In the genomic region with DNA sequence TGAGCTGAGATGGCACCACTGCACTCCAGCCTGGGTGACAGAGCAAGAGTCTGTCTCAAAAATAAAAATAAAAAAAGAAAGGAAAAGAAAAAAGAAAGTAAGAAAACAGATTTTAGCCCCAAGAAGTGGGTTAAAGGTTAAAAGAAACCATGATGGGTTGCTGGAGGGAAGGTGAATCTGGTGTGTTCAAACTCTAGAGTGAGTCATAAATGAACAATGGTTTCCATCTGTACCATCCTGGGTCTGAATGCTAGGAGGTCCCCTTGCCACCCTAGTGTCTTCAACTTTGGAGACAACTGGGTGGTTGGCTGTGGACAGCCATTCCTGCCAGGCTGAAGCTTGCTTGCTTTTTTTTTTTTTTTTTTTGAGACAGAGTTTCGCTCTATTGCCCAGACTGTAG, we compare ENCODE assay signal across 14 cellular contexts. TPM values are rescaled to one million over a fixed set of nuclear protein-coding genes. Genes with fewer than 3 reads are reported as not detected.
A peak's percentile ranks its signal among the peaks of the same experiment; 100 is the strongest.
DNase-seq lines count a peak whose midpoint lies in the region; ATAC-seq and TF ChIP-seq lines count a peak whose summit lies in the region.
"Had no signal": no experiment of that assay in that cellular context is flagged by ENCODE, and none has a peak within 500 bp of the region (broad histone marks: within the 10 kb centered on the region; RNA-seq: fewer than 3 reads in every experiment).

No MANE protein-coding gene starts in this region.

- H3K4me1 ChIP-seq in cardiac muscle cell (ENCODE audit: low read depth) (peaks cover 13% of the 10 kb centered on the region), heart left ventricle (peaks cover 3 to 22% (median 17%) of the 10 kb centered on the region in 12 donors)

- intact Hi-C loops in cardiac septum (cut with DNase I), result loop anchor here (5.0 to 10.0 kb wide), 2 partner anchors 77 to 295 kb away; a partner anchor contains a TSS
- intact Hi-C loops in heart left ventricle (cut with DNase I), result loop anchor here (2.0 to 10.0 kb wide), 10 partner anchors 43 to 298 kb away; a partner anchor contains a TSS

- no peak for TF ChIP-seq CTCF in cardiac muscle cell (IDR thresholded peaks at IDR 0.05; ENCODE audit: low read depth, low read length)
- no peak for TF ChIP-seq CTCF in heart left ventricle (IDR thresholded peaks at IDR 0.05)

- peak overlapping the region; percentile 95 to 96 for H3K4me3 Mint-ChIP-seq in activated T-cell treated with anti-CD3 and anti-CD28 coated beads, Interleukin-2, amount 50 U/mL, for 72 hours

- DNase-seq in cardiac muscle cell (ENCODE audit: low read depth in 1 of 2, low spot score in 1 of 2), result no peak
- DNase-seq in cardiac septum (ENCODE audit: low spot score), result no peak
- peak; percentile 53 for DNase-seq in M059J (ENCODE audit: low read depth)
- DNase-seq in activated T-cell treated with anti-CD3 and anti-CD28 coated beads, Interleukin-2, amount 50 U/mL, for 72 hours, result peak; percentile 42 to 51
- DNase-seq in stimulated activated naive CD8-positive, alpha-beta T cell treated with anti-CD3 and anti-CD28 coated beads, Interleukin-15, Interleukin-2, amounts not matched to agents 100 U/mL and 50 U/mL, for 24 hours, result peak; percentile 32
- DNase-seq in GF-D8 (lab: John Stamatoyannopoulos, UW), result no peak
- no peak for DNase-seq in MG63
- DNase-seq in heart left ventricle, result no peak
- DNase-seq: Caco-2; central memory CD4-positive, alpha-beta T cell; effector memory CD4-positive, alpha-beta T cell; immature natural killer cell; NCI-H2171 had no signal

- H3K27ac ChIP-seq in cardiac muscle cell, result peak overlapping the region; percentile 71
- no peak overlapping the region for H3K27ac ChIP-seq in heart left ventricle

- H3K27me3 ChIP-seq in cardiac muscle cell, result no peaks in the 10 kb centered on the region
- no peaks in the 10 kb centered on the region for H3K27me3 ChIP-seq in MG63
- no peaks in the 10 kb centered on the region for H3K27me3 ChIP-seq in heart left ventricle

- H3K36me3 Mint-ChIP-seq in activated T-cell treated with anti-CD3 and anti-CD28 coated beads, Interleukin-2, amount 50 U/mL, for 72 hours (ENCODE audit: insufficient read depth in 2 of 2), result peaks cover 15 to 26% of the 10 kb centered on the region in 2 donors

- WGBS in heart left ventricle, 4 donors, result 95 to 100% (median 98%) methylated on average over 1 of the region's 1 CpG

- no peak overlapping the region for H3K4me3 ChIP-seq in cardiac muscle cell
- H3K4me3 ChIP-seq in MG63, result no peak overlapping the region
- no peak overlapping the region for H3K4me3 ChIP-seq in heart left ventricle
- H3K4me3 ChIP-seq: thoracic aorta had no signal

- no peak for TF ChIP-seq POLR2A in heart left ventricle (IDR thresholded peaks at IDR 0.05)

- H3K9me3 ChIP-seq in cardiac muscle cell (ENCODE audit: low read depth) (no peaks in the 10 kb centered on the region), MG63 (no peaks in the 10 kb centered on the region), heart left ventricle (no peaks in the 10 kb centered on the region)
- H3K9me3 ChIP-seq: Caco-2, thoracic aorta had no signal

- ATAC-seq in activated T-cell treated with anti-CD3 and anti-CD28 coated beads, Interleukin-2, amount 50 U/mL, for 72 hours (replicated peaks in 1 of 2), result peak; percentile 51 to 53
- peak; percentile 77 for ATAC-seq in stimulated activated naive CD8-positive, alpha-beta T cell treated with anti-CD3 and anti-CD28 coated beads, Interleukin-15, Interleukin-2, amounts not matched to agents 100 U/mL and 50 U/mL, for 24 hours
- no peak for ATAC-seq in heart left ventricle

- peak overlapping the region; percentile 98 for H3K27ac Mint-ChIP-seq in activated T-cell treated with anti-CD3 and anti-CD28 coated beads, Interleukin-2, amount 50 U/mL, for 72 hours

- no peaks in the 10 kb centered on the region for H3K9me3 Mint-ChIP-seq in activated T-cell treated with anti-CD3 and anti-CD28 coated beads, Interleukin-2, amount 50 U/mL, for 72 hours
- H3K9me3 Mint-ChIP-seq: immature natural killer cell had no signal

- no peaks in the 10 kb centered on the region for H3K27me3 Mint-ChIP-seq in activated T-cell treated with anti-CD3 and anti-CD28 coated beads, Interleukin-2, amount 50 U/mL, for 72 hours (ENCODE audit: low read depth)

- peaks cover 55% of the 10 kb centered on the region for H3K4me1 Mint-ChIP-seq in activated T-cell treated with anti-CD3 and anti-CD28 coated beads, Interleukin-2, amount 50 U/mL, for 72 hours (ENCODE audit: low read depth)

- H3K36me3 ChIP-seq in cardiac muscle cell (peaks cover 40% of the 10 kb centered on the region), MG63 (peaks cover 32% of the 10 kb centered on the region), heart left ventricle (peaks cover 0 to 54% (median 42%) of the 10 kb centered on the region in 9 donors)

RNA-seq across cellular contexts. Expression of a gene that starts 1.6 kb away (rescaled TPM):
- 535 and 1,293 TPM in 2 replicates for total RNA-seq in cardiac muscle cell
- polyA plus RNA-seq in cardiac muscle cell, result 204 and 252 TPM in 2 replicates
- total RNA-seq in cardiac septum, result 39.5 TPM
- total RNA-seq in M059J (2014; rRNA removed; shearing (Covaris generic)), result 1,969 and 2,525 TPM in 2 replicates
- 10 to 100 TPM; 23.0 to 28.9 TPM for total RNA-seq in activated T-cell treated with anti-CD3 and anti-CD28 coated beads, Interleukin-2, amount 50 U/mL, for 72 hours
- 313 and 847 TPM in 2 replicates for total RNA-seq in MG63 (2014; rRNA removed; shearing (Covaris generic); ENCODE audit: low replicate concordance)
- 100 to 1,000 TPM in 2 of 9 donors, 10 to 100 TPM in 7; 11.7 to 616 (median 23.2) TPM for total RNA-seq in heart left ventricle
- 1,000 to 10,000 TPM in 1 of 2 donors, 100 to 1,000 TPM in 1; 933 to 1,433 TPM for polyA plus RNA-seq in heart left ventricle

RNA-seq across cellular contexts. Expression of a gene that starts 19.3 kb away (rescaled TPM):
- 9.7 and 11.5 TPM in 2 replicates for total RNA-seq in cardiac muscle cell
- 12.5 and 18.1 TPM in 2 replicates for polyA plus RNA-seq in cardiac muscle cell
- total RNA-seq in cardiac septum, result 8.4 TPM
- total RNA-seq in M059J (2014; rRNA removed; shearing (Covaris generic)), result 0.57 and 1.2 TPM in 2 replicates
- 10 to 100 TPM; 22.8 to 25.0 TPM for total RNA-seq in activated T-cell treated with anti-CD3 and anti-CD28 coated beads, Interleukin-2, amount 50 U/mL, for 72 hours
- 0.30 and 0.54 TPM in 2 replicates for total RNA-seq in MG63 (2014; rRNA removed; shearing (Covaris generic); ENCODE audit: low replicate concordance)
- total RNA-seq in heart left ventricle, result 10 to 100 TPM in 1 of 9 donors, 1 to 10 TPM in 8; 4.3 to 10.3 (median 6.9) TPM
- 1 to 10 TPM; 2.6 to 3.2 TPM for polyA plus RNA-seq in heart left ventricle

RNA-seq across cellular contexts. Expression of a gene that starts 39.8 kb away (rescaled TPM):
- total RNA-seq in cardiac muscle cell (22.0 and 26.6 TPM in 2 replicates), cardiac septum (1.5 TPM), heart left ventricle (1 to 10 TPM in 8 of 9 donors, under 1 TPM in 1; 0.90 to 4.5 (median 1.8) TPM)
- polyA plus RNA-seq in cardiac muscle cell (10.5 and 21.0 TPM in 2 replicates), heart left ventricle (1 to 10 TPM; 2.7 to 3.4 TPM)
- total RNA-seq in M059J (2014; rRNA removed; shearing (Covaris generic)), result 0.37 TPM in 1 of 2 replicates, not detected in the other
- 1 to 10 TPM; 1.4 to 1.9 TPM for total RNA-seq in activated T-cell treated with anti-CD3 and anti-CD28 coated beads, Interleukin-2, amount 50 U/mL, for 72 hours
- 0.56 TPM in 1 of 2 replicates, not detected in the other for total RNA-seq in MG63 (2014; rRNA removed; shearing (Covaris generic); ENCODE audit: low replicate concordance)
- polyA plus RNA-seq: immature natural killer cell had no signal

RNA-seq across cellular contexts. Expression of a gene that starts 43.1 kb away (rescaled TPM):
- total RNA-seq in cardiac muscle cell (38.2 and 52.4 TPM in 2 replicates), cardiac septum (25.0 TPM), heart left ventricle (10 to 100 TPM; 25.0 to 59.5 (median 32.0) TPM)
- polyA plus RNA-seq in cardiac muscle cell (45.3 and 59.6 TPM in 2 replicates), heart left ventricle (10 to 100 TPM; 26.2 to 28.6 TPM)
- 9.7 and 17.0 TPM in 2 replicates for total RNA-seq in M059J (2014; rRNA removed; shearing (Covaris generic))
- 1 to 10 TPM; 7.8 to 9.9 TPM for total RNA-seq in activated T-cell treated with anti-CD3 and anti-CD28 coated beads, Interleukin-2, amount 50 U/mL, for 72 hours
- 9.7 and 23.4 TPM in 2 replicates for total RNA-seq in MG63 (2014; rRNA removed; shearing (Covaris generic); ENCODE audit: low replicate concordance)

Comparison
In these comparisons a context has a peak if more than half of its experiments do, and no peak if none do; other contexts are left out.
1. DNase-seq: peak in M059J (single experiment), activated T-cell treated with anti-CD3 and anti-CD28 coated beads, Interleukin-2, amount 50 U/mL, for 72 hours (2 of 2) and stimulated activated naive CD8-positive, alpha-beta T cell treated with anti-CD3 and anti-CD28 coated beads, Interleukin-15, Interleukin-2, amounts not matched to agents 100 U/mL and 50 U/mL, for 24 hours (single experiment); none in cardiac muscle cell (0 of 2), cardiac septum (single experiment), GF-D8 (single experiment), MG63 (single experiment) and heart left ventricle (0 of 5).
2. ATAC-seq: peak in activated T-cell treated with anti-CD3 and anti-CD28 coated beads, Interleukin-2, amount 50 U/mL, for 72 hours (2 of 2) and stimulated activated naive CD8-positive, alpha-beta T cell treated with anti-CD3 and anti-CD28 coated beads, Interleukin-15, Interleukin-2, amounts not matched to agents 100 U/mL and 50 U/mL, for 24 hours (single experiment); none in heart left ventricle (0 of 4).